In the genomic region with DNA sequence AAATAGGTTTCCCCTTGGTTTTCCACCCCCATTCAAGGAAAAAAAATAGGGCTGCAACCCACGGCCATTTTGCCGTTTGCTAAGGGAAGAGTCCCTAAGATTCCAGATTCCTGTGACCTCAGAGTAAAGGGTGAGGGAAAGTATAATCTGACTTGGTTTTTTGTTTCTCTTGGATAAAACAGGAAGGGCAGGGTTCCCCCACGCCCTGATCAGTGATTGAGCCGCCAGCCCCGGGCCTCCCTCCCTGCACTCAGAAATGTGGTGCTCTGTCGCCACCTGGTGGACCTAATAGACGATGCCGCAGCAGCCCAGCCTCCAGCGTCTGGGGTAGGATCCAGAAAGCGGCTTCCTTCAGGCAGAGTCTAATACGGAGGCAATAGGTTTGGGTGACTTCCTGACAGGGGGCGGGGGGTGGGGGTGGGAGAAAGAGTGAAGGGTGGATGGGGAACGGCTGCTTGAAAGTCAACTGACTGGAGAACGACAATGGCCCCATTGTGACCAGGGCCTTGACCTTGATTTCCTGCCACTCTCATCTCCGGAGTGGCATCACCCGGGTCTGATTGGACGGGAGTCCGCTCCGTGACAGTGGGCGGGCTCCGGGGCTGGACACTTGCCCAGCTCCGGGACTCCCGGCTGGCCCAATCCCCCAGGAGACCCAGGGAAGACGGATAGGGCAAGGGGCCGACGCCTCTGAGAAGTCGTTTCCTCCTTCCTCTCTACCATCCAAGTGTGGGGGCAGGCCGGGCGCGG, we compare ENCODE assay signal across 8 cellular contexts. TPM values are rescaled to one million over a fixed set of nuclear protein-coding genes. Genes with fewer than 3 reads are reported as not detected.
DNase-seq lines count a peak whose midpoint lies in the region; ATAC-seq, FAIRE-seq and TF ChIP-seq lines count a peak whose summit lies in the region.

No MANE protein-coding gene starts in this region.

- no peaks in the 10 kb centered on the region for H3K27me3 ChIP-seq in small intestine (ENCODE audit: control insufficient read depth in 2 of 2, insufficient read depth in 2 of 2, low read length in 2 of 2)

- peak overlapping the region; percentile 64 to 75 (median 74) for H3K4me3 Mint-ChIP-seq in brain

- peaks cover 25% of the 10 kb centered on the region for H3K4me1 Mint-ChIP-seq in brain

- H3K36me3 Mint-ChIP-seq in brain, result no peaks in the 10 kb centered on the region

- DNase-seq in DMS153 (lab: John Stamatoyannopoulos, UW) (peak; percentile 29), DMS153 treated with DMSO at 0.1 percent for 48 hours (lab: John Stamatoyannopoulos, UW; ENCODE audit: unreplicated experiment) (no peak), NCI-H2081 treated with DMSO at 0.1 percent for 48 hours (lab: John Stamatoyannopoulos, UW) (peak; percentile 15), UCSD-AML1 (lab: John Stamatoyannopoulos, UW; ENCODE audit: unreplicated experiment) (peak; percentile 81), iPS-NIHi11 (ENCODE audit: low spot score) (peak; percentile 92), small intestine (peak; percentile 89)

- peak; percentile 95 for ATAC-seq in HG02981 (IDR thresholded peaks at IDR 0.05; ENCODE audit: unreplicated experiment)

- H3K27ac Mint-ChIP-seq in brain, result peak overlapping the region in 4 of 5 experiments; percentile 46 to 78 (median 69)

- no peaks in the 10 kb centered on the region for H3K9me3 ChIP-seq in small intestine (ENCODE audit: control insufficient read depth, low read depth)

- peak overlapping the region in 1 of 2 donors; percentile 59 for H3K27ac ChIP-seq in small intestine (ENCODE audit: low read depth in 1 of 2, low read length in 1 of 2)

- FAIRE-seq in small intestine (lab: Jason Lieb, UNC), result no peak

- H3K27me3 Mint-ChIP-seq in brain, result peaks cover 2% of the 10 kb centered on the region

- peaks cover 0 to 5% (median 0%) of the 10 kb centered on the region in 5 experiments for H3K9me3 Mint-ChIP-seq in brain

- peaks cover 0 to 2% of the 10 kb centered on the region in 2 donors for H3K4me1 ChIP-seq in small intestine (ENCODE audit: control insufficient read depth in 2 of 2, insufficient read depth in 1 of 2, low read depth in 1 of 2, low read length in 1 of 2)

- H3K4me3 ChIP-seq in small intestine (ENCODE audit: low read depth in 1 of 2, low read length in 2 of 2), result peak overlapping the region in 1 of 2 donors; percentile 35

- 2 to 4% (median 3%) methylated on average over 30 of the region's 30 CpGs for WGBS in small intestine, 3 donors

- peak; percentile 97 to 98 for TF ChIP-seq CTCF in brain (conservative IDR thresholded peaks at IDR 0.05)

- no peaks in the 10 kb centered on the region for H3K36me3 ChIP-seq in small intestine (ENCODE audit: control insufficient read depth in 2 of 2, insufficient read depth in 2 of 2, low read length in 2 of 2)

RNA-seq across cellular contexts. Expression of gene CYSTM1, which starts 17.8 kb away (rescaled TPM):
- 119 TPM for polyA plus RNA-seq in brain (ENCODE audit: insufficient read depth, low read depth, low replicate concordance)
- 100 to 1,000 TPM; 273 to 884 (median 819) TPM for polyA plus RNA-seq in small intestine

RNA-seq across cellular contexts. Expression of gene IGIP, which starts 31.5 kb away (rescaled TPM):
- polyA plus RNA-seq in brain (ENCODE audit: insufficient read depth, low read depth, low replicate concordance) (3.7 TPM), small intestine (1 to 10 TPM; 4.6 to 8.3 (median 7.6) TPM)

RNA-seq across cellular contexts. Expression of gene PURA, which starts 43.3 kb away (rescaled TPM):
- polyA plus RNA-seq in brain (ENCODE audit: insufficient read depth, low read depth, low replicate concordance), result 3.5 TPM
- 1 to 10 TPM; 4.8 to 9.6 (median 7.0) TPM for polyA plus RNA-seq in small intestine
